ENCODE assay signal across 8 cellular contexts in the genomic region with DNA sequence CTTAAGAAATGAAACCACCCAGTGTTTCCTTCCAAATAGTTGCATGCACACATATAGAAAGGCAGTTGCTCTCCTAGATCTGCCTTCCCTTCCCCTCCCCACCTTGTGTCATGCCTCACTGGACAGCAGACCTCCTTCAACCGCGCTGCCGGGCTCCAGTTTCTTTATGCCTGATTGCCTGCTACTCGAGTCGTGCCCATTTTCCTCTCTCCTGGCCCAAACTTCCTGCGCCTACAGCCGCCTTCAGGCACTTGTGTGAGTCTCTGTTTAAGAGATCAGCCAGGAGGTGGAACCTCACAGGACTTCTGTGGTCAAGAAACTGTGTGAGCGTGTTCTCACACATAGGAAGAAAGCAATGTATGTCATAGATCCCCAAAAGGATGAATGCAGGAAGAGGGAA. TPM values are rescaled to one million over a fixed set of nuclear protein-coding genes. Genes with fewer than 3 reads are reported as not detected.
DNase-seq lines count a peak whose midpoint lies in the region; ATAC-seq and TF ChIP-seq lines count a peak whose summit lies in the region.

No MANE protein-coding gene starts in this region.

- no peak for DNase-seq in activated naive CD4-positive, alpha-beta T cell treated with anti-CD3 and anti-CD28 coated beads for 36 hours
- no peak for DNase-seq in activated naive CD4-positive, alpha-beta T cell treated with Interleukin-2 at 50 U/mL for 16 hours
- DNase-seq in tibial artery: no peak
- DNase-seq in stimulated activated naive CD4-positive, alpha-beta T cell (lab: John Stamatoyannopoulos, UW): no peak

- H3K9ac ChIP-seq in SU-DHL-6 (ENCODE audit: low read length): no peak overlapping the region
- no peak overlapping the region for H3K9ac ChIP-seq in iPS-20b (ENCODE audit: low read depth, low read length)

- no peaks in the 10 kb centered on the region for H3K79me2 ChIP-seq in SU-DHL-6 (ENCODE audit: insufficient read depth, low read length)

- H3K9me3 ChIP-seq in SU-DHL-6 (ENCODE audit: insufficient read depth, low read length) (no peaks in the 10 kb centered on the region), iPS-20b (ENCODE audit: insufficient read depth, low read depth, low read length) (no peaks in the 10 kb centered on the region), tibial artery (no peaks in the 10 kb centered on the region)

- H3K27ac Mint-ChIP-seq in activated naive CD4-positive, alpha-beta T cell treated with anti-CD3 and anti-CD28 coated beads for 36 hours: no peak overlapping the region

- no peaks in the 10 kb centered on the region for H4K20me1 ChIP-seq in SU-DHL-6 (ENCODE audit: low read depth, low read length)

- H3K36me3 ChIP-seq in SU-DHL-6 (ENCODE audit: low read length) (no peaks in the 10 kb centered on the region), iPS-20b (ENCODE audit: insufficient read depth, low read depth, low read length) (no peaks in the 10 kb centered on the region), tibial artery (no peaks in the 10 kb centered on the region)

- no peak overlapping the region for H3K27ac ChIP-seq in SU-DHL-6 (ENCODE audit: low read depth, low read length)
- no peak overlapping the region for H3K27ac ChIP-seq in iPS-20b (ENCODE audit: low read length)
- H3K27ac ChIP-seq in tibial artery: peak overlapping the region in 1 of 2 donors; percentile 68

- H3K36me3 Mint-ChIP-seq in activated naive CD4-positive, alpha-beta T cell treated with anti-CD3 and anti-CD28 coated beads for 36 hours (ENCODE audit: low read depth): peaks cover 1% of the 10 kb centered on the region

- H3K4me1 ChIP-seq in iPS-20b (ENCODE audit: insufficient read depth, low read length) (peaks cover 9% of the 10 kb centered on the region; the same call in 1 of the 2 replicates), tibial artery (peaks cover 0 to 18% (median 13%) of the 10 kb centered on the region in 4 donors)

- CTCF ChIA-PET in activated naive CD4-positive, alpha-beta T cell treated with anti-CD3 and anti-CD28 coated beads for 36 hours (lab: Charles Lee): interaction anchor here (0.6 to 3.0 kb wide), 3 partner anchors 18 to 532 kb away, joined by 4 to 34 read pairs (median 5); no protein-coding TSS in a partner anchor

- H3K27me3 ChIP-seq in SU-DHL-6 (ENCODE audit: low read length): no peaks in the 10 kb centered on the region
- peaks cover 47% of the 10 kb centered on the region for H3K27me3 ChIP-seq in iPS-20b (ENCODE audit: insufficient read depth, low read length)
- H3K27me3 ChIP-seq in tibial artery: peaks cover 0 to 22% of the 10 kb centered on the region in 2 donors

- H3K9me3 Mint-ChIP-seq in activated naive CD4-positive, alpha-beta T cell treated with anti-CD3 and anti-CD28 coated beads for 36 hours: no peaks in the 10 kb centered on the region

- H3K4me3 ChIP-seq in SU-DHL-6 (ENCODE audit: insufficient read depth, low read length, poor library complexity, severe bottlenecking) (no peak overlapping the region), iPS-20b (ENCODE audit: low read length) (peak overlapping the region; percentile 62; the same call in 1 of the 2 replicates), tibial artery (peak overlapping the region; percentile 57 to 67)

- H3K9me2 ChIP-seq in SU-DHL-6 (replicated peaks; ENCODE audit: insufficient read depth, low read length): no peaks in the 10 kb centered on the region

- H2AFZ ChIP-seq in SU-DHL-6 (ENCODE audit: low read depth, low read length, severe bottlenecking): no peak overlapping the region

- peaks cover 36% of the 10 kb centered on the region for H3K27me3 Mint-ChIP-seq in activated naive CD4-positive, alpha-beta T cell treated with anti-CD3 and anti-CD28 coated beads for 36 hours (ENCODE audit: low read depth)

- intact Hi-C loops in activated naive CD4-positive, alpha-beta T cell treated with anti-CD3 and anti-CD28 coated beads for 36 hours (cut with micrococcal nuclease): loop anchor here (5.0 kb wide), 1 partner anchor 94 kb away; the partner anchor contains the start of gene KCTD6
- intact Hi-C loops in tibial artery (cut with DNase I; ENCODE audit: low total_unique reads): no loop called here

- H3F3A ChIP-seq in SU-DHL-6 (ENCODE audit: insufficient read depth): no peaks in the 10 kb centered on the region

- H3K4me1 Mint-ChIP-seq in activated naive CD4-positive, alpha-beta T cell treated with anti-CD3 and anti-CD28 coated beads for 36 hours (ENCODE audit: low read depth): peaks cover 17% of the 10 kb centered on the region

- ATAC-seq in GM19455 (IDR thresholded peaks at IDR 0.05; ENCODE audit: unreplicated experiment) (no peak), GM21619 (IDR thresholded peaks at IDR 0.05; ENCODE audit: unreplicated experiment) (no peak)

- H3K4me2 ChIP-seq in SU-DHL-6 (ENCODE audit: low read depth, low read length, poor library complexity, severe bottlenecking): peak overlapping the region; percentile 13

- H3K4me3 Mint-ChIP-seq in activated naive CD4-positive, alpha-beta T cell treated with anti-CD3 and anti-CD28 coated beads for 36 hours: peak overlapping the region; percentile 82

- TF ChIP-seq CTCF in SU-DHL-6 (IDR thresholded peaks at IDR 0.05; ENCODE audit: insufficient read depth, low read length, poor library complexity, severe bottlenecking) (no peak), tibial artery (IDR thresholded peaks at IDR 0.05) (no peak)

RNA-seq across cellular contexts. Expression of gene FAM107A, which starts 8.8 kb away (rescaled TPM):
- total RNA-seq in activated naive CD4-positive, alpha-beta T cell treated with anti-CD3 and anti-CD28 coated beads for 36 hours: not detected

RNA-seq across cellular contexts. Expression of gene ACOX2, which starts 49.0 kb away (rescaled TPM):
- total RNA-seq in activated naive CD4-positive, alpha-beta T cell treated with anti-CD3 and anti-CD28 coated beads for 36 hours: not detected
